30 cellular contexts compared by ENCODE assay signal in the genomic region with DNA sequence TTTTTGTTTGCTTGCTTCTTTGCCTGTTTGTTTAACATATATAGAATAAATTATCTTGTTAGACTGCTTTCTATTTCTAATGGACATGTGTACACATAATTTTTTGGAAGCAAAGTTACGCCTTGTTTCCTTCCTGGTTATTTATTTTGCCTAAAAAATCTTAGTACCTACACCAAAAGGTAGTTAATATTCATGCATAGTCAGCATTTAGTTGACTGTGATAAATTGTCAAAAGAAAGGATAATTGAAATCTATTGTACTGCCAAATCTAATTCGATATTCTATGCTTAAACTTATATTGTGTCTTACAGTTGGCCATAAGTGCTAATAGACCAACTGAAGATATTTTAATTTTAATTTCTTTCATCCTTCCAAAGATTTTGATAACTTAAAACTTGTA.
"Had no signal": no experiment of that assay in that cellular context is flagged by ENCODE, and none has a peak within 500 bp of the region (broad histone marks: within the 10 kb centered on the region; RNA-seq: fewer than 3 reads in every experiment).

No MANE protein-coding gene starts in this region.

- H2AFZ ChIP-seq: neural progenitor cell, parathyroid adenoma had no signal

- H3K4me1 Mint-ChIP-seq: naive thymus-derived CD4-positive, alpha-beta T cell; nephron; neural progenitor cell; stimulated activated memory B cell treated with anti-CD40 and anti-IgM and Interleukin-4, amounts not matched to agents 10 μg/mL and 1 μg/mL and 100 μg/mL, for 72 hours; stimulated activated naive CD8-positive, alpha-beta T cell treated with anti-CD3 and anti-CD28 coated beads, Interleukin-15, amount 100 ng/mL, for 72 hours had no signal

- H3K27me3 ChIP-seq: neural progenitor cell, ovary, spleen, suprapubic skin, testis, tibial artery, transverse colon, upper lobe of right lung, uterus had no signal

- H3K36me3 Mint-ChIP-seq: naive thymus-derived CD4-positive, alpha-beta T cell; neural progenitor cell; stimulated activated memory B cell treated with anti-CD40 and anti-IgM and Interleukin-4, amounts not matched to agents 10 μg/mL and 1 μg/mL and 100 μg/mL, for 72 hours; type B pancreatic cell had no signal

- H3K36me3 ChIP-seq: neural progenitor cell, ovary, spleen, suprapubic skin, tibial artery, transverse colon, upper lobe of right lung, uterus had no signal

- H3K27ac ChIP-seq: neural progenitor cell, ovary, parathyroid adenoma, psoas muscle, skin epidermis, spleen, suprapubic skin, testis, tibial artery, transverse colon, upper lobe of right lung, uterus had no signal

- H3K27ac Mint-ChIP-seq: naive thymus-derived CD4-positive, alpha-beta T cell; nephron; neural progenitor cell; stimulated activated memory B cell treated with anti-CD40 and anti-IgM and Interleukin-4, amounts not matched to agents 10 μg/mL and 1 μg/mL and 100 μg/mL, for 72 hours; stimulated activated naive CD8-positive, alpha-beta T cell treated with anti-CD3 and anti-CD28 coated beads, Interleukin-15, amount 100 ng/mL, for 72 hours; type B pancreatic cell had no signal

- ATAC-seq: naive thymus-derived CD4-positive, alpha-beta T cell; psoas muscle; right cardiac atrium; sciatic nerve; stimulated activated memory B cell treated with anti-CD40 and anti-IgM and Interleukin-4, amounts not matched to agents 10 μg/mL and 1 μg/mL and 100 μg/mL, for 72 hours; stimulated activated naive CD8-positive, alpha-beta T cell treated with anti-CD3 and anti-CD28 coated beads, Interleukin-15, amount 100 ng/mL, for 72 hours; stimulated activated naive CD8-positive, alpha-beta T cell treated with anti-CD3 and anti-CD28 coated beads, Interleukin-15, Interleukin-2, amounts not matched to agents 100 U/mL and 50 U/mL, for 24 hours; upper lobe of right lung had no signal

- DNase-seq: naive thymus-derived CD4-positive, alpha-beta T cell; occipital lobe; ovary; posterior cingulate gyrus; psoas muscle; right cardiac atrium; spleen; stimulated activated CD4-positive, alpha-beta T cell treated with anti-CD3 and anti-CD28 coated beads, Interleukin-12 subunit alpha, Interleukin-12 subunit beta, amount 100 ng/mL, for 4 hours; stimulated activated CD4-positive, alpha-beta T cell treated with anti-CD3 and anti-CD28 coated beads, Interleukin-1b, Interleukin-23, amount 100 ng/mL, for 48 hours; stimulated activated CD4-positive, alpha-beta T cell treated with anti-CD3 and anti-CD28 coated beads, Interleukin-4, amount 100 ng/mL, for 1 hour; stimulated activated CD4-positive, alpha-beta T cell treated with anti-CD3 and anti-CD28 coated beads, Interleukin-4, amount 100 ng/mL, for 4 hours; stimulated activated CD8-positive, alpha-beta memory T cell treated with anti-CD3 and anti-CD28 coated beads, Interleukin-4, amount 100 ng/mL, for 48 hours; stimulated activated naive CD4-positive, alpha-beta T cell; stimulated activated naive CD8-positive, alpha-beta T cell treated with anti-CD3 and anti-CD28 coated beads, Interleukin-15, amount 100 ng/mL, for 72 hours; stimulated activated naive CD8-positive, alpha-beta T cell treated with anti-CD3 and anti-CD28 coated beads, Interleukin-15, Interleukin-2, amounts not matched to agents 100 U/mL and 50 U/mL, for 24 hours; substantia nigra; testis; tibial artery; transverse colon; upper lobe of right lung; uterus had no signal

- H3K4me3 Mint-ChIP-seq: naive thymus-derived CD4-positive, alpha-beta T cell; nephron; neural progenitor cell; stimulated activated memory B cell treated with anti-CD40 and anti-IgM and Interleukin-4, amounts not matched to agents 10 μg/mL and 1 μg/mL and 100 μg/mL, for 72 hours; stimulated activated naive CD8-positive, alpha-beta T cell treated with anti-CD3 and anti-CD28 coated beads, Interleukin-15, amount 100 ng/mL, for 72 hours; type B pancreatic cell had no signal

- H3K79me2 ChIP-seq: parathyroid adenoma had no signal

- H3K4me2 ChIP-seq: neural progenitor cell, smooth muscle cell had no signal

- H3K4me3 ChIP-seq: neural progenitor cell, ovary, psoas muscle, skin epidermis, smooth muscle cell, spleen, suprapubic skin, testis, tibial artery, transverse colon, upper lobe of right lung, uterus had no signal

- H3K27me3 Mint-ChIP-seq: naive thymus-derived CD4-positive, alpha-beta T cell; stimulated activated memory B cell treated with anti-CD40 and anti-IgM and Interleukin-4, amounts not matched to agents 10 μg/mL and 1 μg/mL and 100 μg/mL, for 72 hours; stimulated activated naive CD8-positive, alpha-beta T cell treated with anti-CD3 and anti-CD28 coated beads, Interleukin-15, amount 100 ng/mL, for 72 hours; type B pancreatic cell had no signal

- H3K9me3 ChIP-seq: ovary, psoas muscle, suprapubic skin, testis, transverse colon, upper lobe of right lung, uterus had no signal

- H3K9me3 Mint-ChIP-seq: nephron; neural progenitor cell; stimulated activated memory B cell treated with anti-CD40 and anti-IgM and Interleukin-4, amounts not matched to agents 10 μg/mL and 1 μg/mL and 100 μg/mL, for 72 hours; stimulated activated naive CD8-positive, alpha-beta T cell treated with anti-CD3 and anti-CD28 coated beads, Interleukin-15, amount 100 ng/mL, for 72 hours; type B pancreatic cell had no signal

- H3K4me1 ChIP-seq: neural progenitor cell, parathyroid adenoma, psoas muscle, spleen, suprapubic skin, testis, transverse colon, upper lobe of right lung, uterus had no signal

- H3K9ac ChIP-seq: neural progenitor cell, parathyroid adenoma had no signal
